ENCODE assay signal across 18 cellular contexts in genomic region chr10:10786334-10787090, GRCh38.
DNase-seq lines count a peak whose midpoint lies in the region; ATAC-seq, FAIRE-seq and TF ChIP-seq lines count a peak whose summit lies in the region.
"Had no signal": no experiment of that assay in that cellular context is flagged by ENCODE, and none has a peak within 500 bp of the region (broad histone marks: within the 10 kb centered on the region; RNA-seq: fewer than 3 reads in every experiment).

No MANE protein-coding gene starts in this region.

- intact Hi-C loops in esophagus muscularis mucosa (cut with DNase I): no loop called here

- H3K4me3 ChIP-seq in astrocyte (ENCODE audit: insufficient read depth, low read depth, low read length) (no peak overlapping the region), gastroesophageal sphincter (no peak overlapping the region), esophagus muscularis mucosa (no peak overlapping the region)
- H3K4me3 ChIP-seq: A549 had no signal

- H3K9me3 Mint-ChIP-seq in astrocyte (ENCODE audit: unreplicated experiment) (peaks cover 8% of the 10 kb centered on the region), T-cell (no peaks in the 10 kb centered on the region), endothelial cell (ENCODE audit: unreplicated experiment) (no peaks in the 10 kb centered on the region)
- H3K9me3 Mint-ChIP-seq: activated CD4-positive, alpha-beta memory T cell treated with anti-CD3 and anti-CD28 coated beads, Interleukin-2, amount 10 ng/mL, durations not matched to agents 7 days and 5 days had no signal

- H3K27ac Mint-ChIP-seq in astrocyte (ENCODE audit: unreplicated experiment): peak overlapping the region; percentile 85
- H3K27ac Mint-ChIP-seq in T-cell: no peak overlapping the region
- no peak overlapping the region for H3K27ac Mint-ChIP-seq in endothelial cell (ENCODE audit: unreplicated experiment)
- H3K27ac Mint-ChIP-seq: activated CD4-positive, alpha-beta memory T cell treated with anti-CD3 and anti-CD28 coated beads, Interleukin-2, amount 10 ng/mL, durations not matched to agents 7 days and 5 days had no signal

- ATAC-seq in gastroesophageal sphincter (peak; percentile 23), T-cell (replicated peaks in 1 of 4) (no peak)
- ATAC-seq: A549 had no signal

- POLR2A ChIA-PET in T-cell (lab: Charles Lee): no interaction called here

- no peak for TF ChIP-seq CTCF in astrocyte (IDR thresholded peaks at IDR 0.05; ENCODE audit: insufficient read depth, low read depth, low read length)
- TF ChIP-seq CTCF in gastroesophageal sphincter (IDR thresholded peaks at IDR 0.05): no peak
- no peak for TF ChIP-seq CTCF in esophagus muscularis mucosa (IDR thresholded peaks at IDR 0.05)
- TF ChIP-seq CTCF in endothelial cell (IDR thresholded peaks at IDR 0.05; ENCODE audit: unreplicated experiment): no peak

- peak; percentile 28 for DNase-seq in AG08395 (ENCODE audit: low spot score)
- DNase-seq in LHCN-M2 (ENCODE audit: low read depth): peak; percentile 75
- peak; percentile 56 for DNase-seq in astrocyte (ENCODE audit: low read depth)
- no peak for DNase-seq in central memory CD4-positive, alpha-beta T cell
- no peak for DNase-seq in T-cell
- DNase-seq in esophagus muscularis mucosa (ENCODE audit: extremely low spot score): no peak
- no peak for DNase-seq in endothelial cell (ENCODE audit: low spot score)
- DNase-seq: activated CD4-positive, alpha-beta memory T cell treated with anti-CD3 and anti-CD28 coated beads, Interleukin-2, amount 10 ng/mL, durations not matched to agents 7 days and 5 days; activated effector memory CD4-positive, alpha-beta T cell treated with anti-CD3 and anti-CD28 coated beads, Interleukin-2, amount 50 U/mL, for 16 hours; head of caudate nucleus; KBM-7; NCI-H2107; stimulated activated CD4-positive, alpha-beta T cell treated with anti-CD3 and anti-CD28 coated beads, Interleukin-15, amount 100 ng/mL, for 24 hours; stimulated activated CD8-positive, alpha-beta memory T cell treated with anti-CD3 and anti-CD28 coated beads, Interleukin-4, amount 100 ng/mL, for 48 hours; T1000 had no signal

- H3K79me2 ChIP-seq in astrocyte (ENCODE audit: insufficient read depth, low read length): no peaks in the 10 kb centered on the region

- peaks cover 37% of the 10 kb centered on the region for H3K4me1 Mint-ChIP-seq in astrocyte (ENCODE audit: low read depth, unreplicated experiment)
- peaks cover 0 to 4% (median 2%) of the 10 kb centered on the region in 3 donors for H3K4me1 Mint-ChIP-seq in T-cell
- H3K4me1 Mint-ChIP-seq in endothelial cell (ENCODE audit: unreplicated experiment): no peaks in the 10 kb centered on the region
- H3K4me1 Mint-ChIP-seq: activated CD4-positive, alpha-beta memory T cell treated with anti-CD3 and anti-CD28 coated beads, Interleukin-2, amount 10 ng/mL, durations not matched to agents 7 days and 5 days had no signal

- no peak overlapping the region for H2AFZ ChIP-seq in astrocyte (ENCODE audit: low read depth, low read length)

- H3K36me3 ChIP-seq in astrocyte (ENCODE audit: insufficient read depth, low read length) (no peaks in the 10 kb centered on the region), gastroesophageal sphincter (no peaks in the 10 kb centered on the region), esophagus muscularis mucosa (no peaks in the 10 kb centered on the region)

- H3K27me3 ChIP-seq in astrocyte (ENCODE audit: insufficient read depth, low read length) (no peaks in the 10 kb centered on the region), gastroesophageal sphincter (no peaks in the 10 kb centered on the region), esophagus muscularis mucosa (no peaks in the 10 kb centered on the region)

- FAIRE-seq in astrocyte (lab: Jason Lieb, UNC): no peak
- FAIRE-seq: A549, colon had no signal

- CTCF ChIA-PET in T-cell (lab: Charles Lee): no interaction called here

- H3K27ac ChIP-seq in astrocyte (ENCODE audit: low read depth, low read length) (peak overlapping the region; percentile 54), gastroesophageal sphincter (peak overlapping the region in 1 of 4 donors; percentile 49), esophagus muscularis mucosa (replicated peaks in 1 of 4) (no peak overlapping the region)
- H3K27ac ChIP-seq: A549 had no signal

- H3K9me3 ChIP-seq in astrocyte (ENCODE audit: insufficient read depth, low read depth, low read length) (no peaks in the 10 kb centered on the region), gastroesophageal sphincter (peaks cover 0 to 3% (median 0%) of the 10 kb centered on the region in 3 donors), esophagus muscularis mucosa (no peaks in the 10 kb centered on the region)

- H3K36me3 Mint-ChIP-seq in astrocyte (ENCODE audit: low read depth, unreplicated experiment): peaks cover 13% of the 10 kb centered on the region
- no peaks in the 10 kb centered on the region for H3K36me3 Mint-ChIP-seq in T-cell
- H3K36me3 Mint-ChIP-seq in endothelial cell (ENCODE audit: low read depth, unreplicated experiment): peaks cover 7% of the 10 kb centered on the region

- peak overlapping the region; percentile 32 for H3K9ac ChIP-seq in astrocyte (ENCODE audit: low read length)

- WGBS in gastroesophageal sphincter (ENCODE audit: low coverage in 1 of 2), 2 donors: 66 to 82% methylated on average over 3 of the region's 3 CpGs
- WGBS in esophagus muscularis mucosa: 70% methylated on average over 3 of the region's 3 CpGs

- TF ChIP-seq EP300 in gastroesophageal sphincter (IDR thresholded peaks at IDR 0.05) (no peak), esophagus muscularis mucosa (IDR thresholded peaks at IDR 0.05) (no peak)

- no peak for TF ChIP-seq POLR2A in gastroesophageal sphincter (IDR thresholded peaks at IDR 0.05)
- no peak for TF ChIP-seq POLR2A in esophagus muscularis mucosa (IDR thresholded peaks at IDR 0.05; ENCODE audit: low read depth)

- H3K27me3 Mint-ChIP-seq in astrocyte (ENCODE audit: low read depth, unreplicated experiment) (no peaks in the 10 kb centered on the region), T-cell (peaks cover 15 to 20% of the 10 kb centered on the region in 2 donors), endothelial cell (ENCODE audit: unreplicated experiment) (no peaks in the 10 kb centered on the region)

- no peaks in the 10 kb centered on the region for H4K20me1 ChIP-seq in astrocyte (ENCODE audit: insufficient read depth, low read length)

- H3K4me3 Mint-ChIP-seq in astrocyte (ENCODE audit: unreplicated experiment) (no peak overlapping the region), T-cell (no peak overlapping the region), endothelial cell (ENCODE audit: unreplicated experiment) (no peak overlapping the region)
- H3K4me3 Mint-ChIP-seq: activated CD4-positive, alpha-beta memory T cell treated with anti-CD3 and anti-CD28 coated beads, Interleukin-2, amount 10 ng/mL, durations not matched to agents 7 days and 5 days had no signal

- peak overlapping the region; percentile 34 for H3K4me2 ChIP-seq in astrocyte (ENCODE audit: low read length)
- H3K4me2 ChIP-seq: A549 had no signal

- H3K4me1 ChIP-seq in astrocyte (ENCODE audit: insufficient read depth, low read length) (peaks cover 21% of the 10 kb centered on the region), gastroesophageal sphincter (peaks cover 0 to 11% (median 0%) of the 10 kb centered on the region in 3 donors), esophagus muscularis mucosa (peaks cover 0 to 9% (median 1%) of the 10 kb centered on the region in 4 donors)
- H3K4me1 ChIP-seq: A549 had no signal

Comparison
In these comparisons a context has a peak if more than half of its experiments do, and no peak if none do; other contexts are left out.
1. DNase-seq: peak in AG08395 (single experiment), LHCN-M2 (single experiment) and astrocyte (single experiment); none in central memory CD4-positive, alpha-beta T cell (single experiment), T-cell (0 of 34), esophagus muscularis mucosa (single experiment) and endothelial cell (single experiment).